Comparison of ENCODE assay signal across 14 cellular contexts in the genomic region with DNA sequence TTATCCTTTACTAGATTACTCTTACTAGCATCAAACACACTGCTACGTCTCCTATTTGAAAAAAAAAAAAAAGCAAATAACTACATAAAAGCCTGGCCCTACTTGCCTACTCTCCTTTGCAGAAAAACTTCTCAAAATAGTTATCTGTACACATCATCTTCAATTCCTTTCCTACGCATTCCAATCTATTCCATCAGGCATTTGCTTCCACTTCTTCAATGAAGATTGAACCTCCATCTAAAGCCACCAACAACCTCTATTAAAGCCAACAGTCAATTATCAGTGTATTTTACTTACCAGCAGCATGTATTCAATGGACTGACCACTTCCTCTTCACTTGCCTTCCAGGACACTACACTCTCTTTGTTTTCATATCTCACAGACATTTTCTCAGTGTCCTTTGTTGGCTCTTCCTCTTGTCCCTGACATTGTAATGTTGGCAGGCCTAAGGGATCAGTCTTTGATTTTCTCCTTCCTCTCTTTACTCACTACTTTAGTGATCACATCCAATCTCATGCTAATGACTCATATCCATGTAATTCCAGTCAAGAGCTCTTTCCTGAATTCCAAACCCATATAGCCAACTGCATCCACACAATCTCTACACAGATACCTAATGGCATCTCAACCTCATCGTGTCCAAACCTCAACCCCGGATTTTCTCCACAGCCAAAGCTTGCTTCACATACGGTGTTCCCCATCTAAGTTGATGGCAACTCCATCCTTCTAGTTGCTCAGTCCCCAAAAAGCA.
DNase-seq lines count a peak whose midpoint lies in the region; ATAC-seq, FAIRE-seq and TF ChIP-seq lines count a peak whose summit lies in the region.
"Had no signal": no experiment of that assay in that cellular context is flagged by ENCODE, and none has a peak within 500 bp of the region (broad histone marks: within the 10 kb centered on the region; RNA-seq: fewer than 3 reads in every experiment).

No MANE protein-coding gene starts in this region.

- H3K4me1 Mint-ChIP-seq in WTC11 = no peaks in the 10 kb centered on the region
- H3K4me1 Mint-ChIP-seq in activated naive CD4-positive, alpha-beta T cell treated with anti-CD3 and anti-CD28 coated beads for 36 hours (ENCODE audit: low read depth) = no peaks in the 10 kb centered on the region
- H3K4me1 Mint-ChIP-seq: H9 had no signal

- TF ChIP-seq CTCF in epithelial cell of proximal tubule (conservative IDR thresholded peaks at IDR 0.05; ENCODE audit: low read depth, low read length) = no peak
- no peak for TF ChIP-seq CTCF in WTC11 (IDR thresholded peaks at IDR 0.05)

- H3K27me3 ChIP-seq in neuronal stem cell (ENCODE audit: control insufficient read depth in 3 of 3, insufficient read depth in 3 of 3, low read depth in 1 of 3, low read length in 3 of 3) = no peaks in the 10 kb centered on the region
- H3K27me3 ChIP-seq: BLaER1 treated with 17β-estradiol and CSF1 and Interleukin-3, amounts not matched to agents 10 nM and 100 nM; gastroesophageal sphincter had no signal

- H4K91ac ChIP-seq in neuronal stem cell (ENCODE audit: low read depth, low read length, poor library complexity) = no peak overlapping the region

- no peaks in the 10 kb centered on the region for H3K9me3 ChIP-seq in neuronal stem cell (replicated peaks in 1 of 2; ENCODE audit: control insufficient read depth in 2 of 2, insufficient read depth in 1 of 2, low read depth in 1 of 2, low read length in 2 of 2)
- H3K9me3 ChIP-seq: gastroesophageal sphincter had no signal

- CTCF ChIA-PET in WTC11 (lab: Charles Lee) = no interaction called here
- CTCF ChIA-PET in activated naive CD4-positive, alpha-beta T cell treated with anti-CD3 and anti-CD28 coated beads for 36 hours (lab: Charles Lee) = no interaction called here

- H3K27ac Mint-ChIP-seq in WTC11 = no peak overlapping the region
- no peak overlapping the region for H3K27ac Mint-ChIP-seq in activated naive CD4-positive, alpha-beta T cell treated with anti-CD3 and anti-CD28 coated beads for 36 hours
- H3K27ac Mint-ChIP-seq: dendritic cell treated with granulocyte-macrophage colony-stimulating factor and Interleukin-4, amounts not matched to agents 40 ng/mL and 50 ng/mL, for 4 days; H9 had no signal

- POLR2A ChIA-PET in WTC11 (lab: Charles Lee) = no interaction called here

- H2AK5ac ChIP-seq in neuronal stem cell (ENCODE audit: low read depth, low read length) = no peak overlapping the region

- H2BK15ac ChIP-seq in neuronal stem cell (ENCODE audit: low read length) = no peak overlapping the region

- H2AFZ ChIP-seq in neuronal stem cell (ENCODE audit: low read length) = peak overlapping the region; percentile 14

- H3K36me3 Mint-ChIP-seq in WTC11 = peaks cover 3% of the 10 kb centered on the region; the same call in 1 of the 2 replicates
- H3K36me3 Mint-ChIP-seq in activated naive CD4-positive, alpha-beta T cell treated with anti-CD3 and anti-CD28 coated beads for 36 hours (ENCODE audit: low read depth) = no peaks in the 10 kb centered on the region

- no peak overlapping the region for H2BK120ac ChIP-seq in neuronal stem cell (ENCODE audit: low read depth, low read length)

- H3K18ac ChIP-seq in neuronal stem cell (ENCODE audit: low read length) = no peak overlapping the region

- H3K9ac ChIP-seq in neuronal stem cell (ENCODE audit: low read depth, low read length, poor library complexity) = no peak overlapping the region
- H3K9ac ChIP-seq: BLaER1 treated with 17β-estradiol and CSF1 and Interleukin-3, amounts not matched to agents 10 nM and 100 nM had no signal

- H3K36me3 ChIP-seq in neuronal stem cell (replicated peaks in 1 of 2; ENCODE audit: control insufficient read depth in 2 of 2, insufficient read depth in 2 of 2, low read length in 2 of 2) = no peaks in the 10 kb centered on the region
- H3K36me3 ChIP-seq: BLaER1 treated with 17β-estradiol and CSF1 and Interleukin-3, amounts not matched to agents 10 nM and 100 nM; gastroesophageal sphincter had no signal

- intact Hi-C loops in activated naive CD4-positive, alpha-beta T cell treated with anti-CD3 and anti-CD28 coated beads for 36 hours (cut with micrococcal nuclease) = no loop called here

- DNase-seq in EH (ENCODE audit: low read depth) = peak; percentile 63
- DNase-seq in RCC 7860 (ENCODE audit: low spot score) = peak; percentile 69
- peak; percentile 62 for DNase-seq in epithelial cell of proximal tubule (ENCODE audit: low read depth)
- no peak for DNase-seq in neuronal stem cell (ENCODE audit: low spot score)
- DNase-seq in NCI-H1694 treated with DMSO at 0.1 percent for 48 hours (lab: John Stamatoyannopoulos, UW) = no peak
- DNase-seq in WTC11 (ENCODE audit: low spot score) = no peak
- no peak for DNase-seq in activated naive CD4-positive, alpha-beta T cell treated with anti-CD3 and anti-CD28 coated beads for 36 hours
- DNase-seq in stimulated activated CD4-positive, alpha-beta T cell treated with anti-CD3 and anti-CD28 coated beads, Interleukin-1b, Interleukin-23, amount 100 ng/mL, for 48 hours = no peak
- DNase-seq: H9; NCI-H2227 treated with DMSO at 0.1 percent for 48 hours; stimulated activated naive CD4-positive, alpha-beta T cell had no signal

- no peak overlapping the region for H3K4me3 ChIP-seq in epithelial cell of proximal tubule (ENCODE audit: low read depth, low read length)
- H3K4me3 ChIP-seq in neuronal stem cell (ENCODE audit: low read length in 2 of 2) = no peak overlapping the region
- H3K4me3 ChIP-seq: BLaER1 treated with 17β-estradiol and CSF1 and Interleukin-3, amounts not matched to agents 10 nM and 100 nM; gastroesophageal sphincter had no signal

- H3K27ac ChIP-seq in neuronal stem cell (replicated peaks; ENCODE audit: low read length) = no peak overlapping the region
- H3K27ac ChIP-seq: BLaER1 treated with 17β-estradiol and CSF1 and Interleukin-3, amounts not matched to agents 10 nM and 100 nM; gastroesophageal sphincter had no signal

- no peak for ATAC-seq in WTC11
- ATAC-seq: gastroesophageal sphincter had no signal

- H3K23ac ChIP-seq in neuronal stem cell (ENCODE audit: low read depth, low read length, poor library complexity) = no peak overlapping the region

- H3K14ac ChIP-seq in neuronal stem cell (ENCODE audit: low read length) = no peak overlapping the region

- H2BK12ac ChIP-seq in neuronal stem cell (ENCODE audit: low read length) = no peak overlapping the region

- H3K4ac ChIP-seq in neuronal stem cell (ENCODE audit: low read length) = no peak overlapping the region

- no peak overlapping the region for H4K8ac ChIP-seq in neuronal stem cell (ENCODE audit: low read depth, low read length)

- no peaks in the 10 kb centered on the region for H3K79me1 ChIP-seq in neuronal stem cell (ENCODE audit: low read depth, low read length)

- no peak for FAIRE-seq in RCC 7860 (lab: Jason Lieb, UNC)

- 100% methylated on average over 1 of the region's 5 CpGs; no CpG with 5 or more reads in 1 of the 2 donors for WGBS in neuronal stem cell (ENCODE audit: extremely low coverage in 2 of 2, insufficient read length in 2 of 2, insufficient replicate concordance in 1 of 2), 2 donors

- H2BK5ac ChIP-seq in neuronal stem cell (ENCODE audit: low read length) = no peak overlapping the region

- H3K9me3 Mint-ChIP-seq in WTC11 = peaks cover 7% of the 10 kb centered on the region
- H3K9me3 Mint-ChIP-seq in activated naive CD4-positive, alpha-beta T cell treated with anti-CD3 and anti-CD28 coated beads for 36 hours = peaks cover 7% of the 10 kb centered on the region
- H3K9me3 Mint-ChIP-seq: dendritic cell treated with granulocyte-macrophage colony-stimulating factor and Interleukin-4, amounts not matched to agents 40 ng/mL and 50 ng/mL, for 4 days had no signal

- no peaks in the 10 kb centered on the region; the same call in 1 of the 2 replicates for H3K27me3 Mint-ChIP-seq in WTC11 (ENCODE audit: low read depth)
- no peaks in the 10 kb centered on the region for H3K27me3 Mint-ChIP-seq in activated naive CD4-positive, alpha-beta T cell treated with anti-CD3 and anti-CD28 coated beads for 36 hours (ENCODE audit: low read depth)
- H3K27me3 Mint-ChIP-seq: dendritic cell treated with granulocyte-macrophage colony-stimulating factor and Interleukin-4, amounts not matched to agents 40 ng/mL and 50 ng/mL, for 4 days had no signal

- no peak overlapping the region for H3K4me3 Mint-ChIP-seq in WTC11
- no peak overlapping the region for H3K4me3 Mint-ChIP-seq in activated naive CD4-positive, alpha-beta T cell treated with anti-CD3 and anti-CD28 coated beads for 36 hours
- H3K4me3 Mint-ChIP-seq: dendritic cell treated with granulocyte-macrophage colony-stimulating factor and Interleukin-4, amounts not matched to agents 40 ng/mL and 50 ng/mL, for 4 days; H9 had no signal

- no peaks in the 10 kb centered on the region for H3K4me1 ChIP-seq in neuronal stem cell (ENCODE audit: control insufficient read depth in 2 of 2, insufficient read depth in 1 of 2, low read depth in 1 of 2, low read length in 2 of 2)
- H3K4me1 ChIP-seq: BLaER1 treated with 17β-estradiol and CSF1 and Interleukin-3, amounts not matched to agents 10 nM and 100 nM; gastroesophageal sphincter had no signal

- no peak overlapping the region for H3K4me2 ChIP-seq in neuronal stem cell (ENCODE audit: insufficient read depth, low read length, poor library complexity, severe bottlenecking)
- H3K4me2 ChIP-seq: BLaER1 treated with 17β-estradiol and CSF1 and Interleukin-3, amounts not matched to agents 10 nM and 100 nM had no signal

TF ChIP-seq in WTC11, 78 proteins besides CTCF, POLR2A, EP300 and RAD21 (continues in another document):
- no peak for TF ChIP-seq SOX15 (CRISPR knock-in tag; IDR thresholded peaks at IDR 0.05)
- TF ChIP-seq HMGA2 (CRISPR knock-in tag; IDR thresholded peaks at IDR 0.05) = no peak
- TF ChIP-seq ZBTB21 (CRISPR knock-in tag; IDR thresholded peaks at IDR 0.05; ENCODE audit: borderline replicate concordance) = no peak
- TF ChIP-seq RORB (CRISPR knock-in tag; IDR thresholded peaks at IDR 0.05) = no peak

Comparison
In these comparisons a context has a peak if more than half of its experiments do, and no peak if none do; other contexts are left out.
1. DNase-seq: peak in EH (single experiment), RCC 7860 (single experiment) and epithelial cell of proximal tubule (single experiment); none in neuronal stem cell (single experiment), NCI-H1694 treated with DMSO at 0.1 percent for 48 hours (single experiment), WTC11 (single experiment), activated naive CD4-positive, alpha-beta T cell treated with anti-CD3 and anti-CD28 coated beads for 36 hours (single experiment) and stimulated activated CD4-positive, alpha-beta T cell treated with anti-CD3 and anti-CD28 coated beads, Interleukin-1b, Interleukin-23, amount 100 ng/mL, for 48 hours (single experiment).